ENCODE assay signal across 26 cellular contexts in the genomic region with DNA sequence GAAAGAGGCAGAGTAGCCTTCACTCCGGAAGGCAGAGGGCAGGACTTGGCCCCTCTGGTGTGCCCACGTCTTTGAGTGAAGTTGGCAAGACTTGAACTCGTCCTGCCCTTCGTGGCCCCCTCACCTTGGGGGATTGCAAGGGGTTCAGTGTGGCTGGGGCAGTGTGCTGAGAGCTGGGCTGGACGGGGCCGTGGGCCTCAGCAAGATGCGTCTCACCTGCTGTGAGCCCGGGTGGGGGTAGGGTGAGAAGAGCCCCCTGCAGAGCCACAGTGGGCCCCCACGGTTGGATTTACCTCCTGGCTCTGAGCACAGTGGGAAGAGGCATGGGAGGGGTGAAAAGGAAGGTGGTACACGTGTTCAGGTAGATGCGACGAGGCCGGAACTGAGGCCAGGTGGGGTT.
"Had no signal": no experiment of that assay in that cellular context is flagged by ENCODE, and none has a peak within 500 bp of the region (broad histone marks: within the 10 kb centered on the region; RNA-seq: fewer than 3 reads in every experiment).

No MANE protein-coding gene starts in this region.

- H3K4me1 Mint-ChIP-seq: naive B cell had no signal

- H3K36me3 Mint-ChIP-seq: natural killer cell treated with Interleukin-12 subunit alpha and Interleukin-12 subunit beta and Interleukin-15 and Interleukin-18, amount 100 ng/mL, for 72 hours had no signal

- H3K27me3 ChIP-seq: foreskin keratinocyte, ovary, right lobe of liver, thyroid gland had no signal

- H3K36me3 ChIP-seq: ovary, right lobe of liver, thyroid gland had no signal

- H3K4me3 ChIP-seq: esophagus muscularis mucosa, gastroesophageal sphincter, heart right ventricle, mucosa of descending colon, ovary, psoas muscle, right lobe of liver, stomach, thyroid gland had no signal

- DNase-seq: central memory CD4-positive, alpha-beta T cell; effector memory CD4-positive, alpha-beta T cell; foreskin keratinocyte; heart right ventricle; hippocampal formation; islet precursor cell; mesenchymal stem cell; mucosa of descending colon; naive B cell; nucleus accumbens; ovary; right lobe of liver; small intestine; stimulated activated CD4-positive, alpha-beta T cell treated with anti-CD3 and anti-CD28 coated beads, Interleukin-15, amount 100 ng/mL, for 24 hours; stimulated activated CD4-positive, alpha-beta T cell treated with anti-CD3 and anti-CD28 coated beads, Interleukin-2, amount 100 ng/mL, for 48 hours; stimulated activated naive CD4-positive, alpha-beta T cell treated with Interleukin-2 at 50 U/mL for 16 hours; stomach; thyroid gland had no signal

- H3K4me3 Mint-ChIP-seq: mesothelial cell of epicardium; naive B cell; natural killer cell treated with Interleukin-12 subunit alpha and Interleukin-12 subunit beta and Interleukin-15 and Interleukin-18, amount 100 ng/mL, for 72 hours; neural crest cell; type B pancreatic cell had no signal

- H3K9me3 ChIP-seq: esophagus muscularis mucosa, gastroesophageal sphincter, heart right ventricle, mucosa of descending colon, ovary, psoas muscle, right lobe of liver, stomach, thyroid gland had no signal

- ATAC-seq: foreskin keratinocyte, gastroesophageal sphincter, left lobe of liver, mucosa of descending colon, psoas muscle, right lobe of liver had no signal

- H3K27ac ChIP-seq: esophagus muscularis mucosa, foreskin keratinocyte, gastroesophageal sphincter, heart right ventricle, ovary, psoas muscle, right lobe of liver, stomach, thyroid gland had no signal

- H3K27ac Mint-ChIP-seq: mesothelial cell of epicardium; naive B cell; natural killer cell treated with Interleukin-12 subunit alpha and Interleukin-12 subunit beta and Interleukin-15 and Interleukin-18, amount 100 ng/mL, for 72 hours; type B pancreatic cell had no signal

- H3K9me3 Mint-ChIP-seq: mesothelial cell of epicardium; naive B cell; natural killer cell treated with Interleukin-12 subunit alpha and Interleukin-12 subunit beta and Interleukin-15 and Interleukin-18, amount 100 ng/mL, for 72 hours; neural crest cell; type B pancreatic cell had no signal

- H3K4me1 ChIP-seq: foreskin keratinocyte, heart right ventricle, psoas muscle, right lobe of liver, stomach, thyroid gland had no signal
